In genomic region chr19:29815231-29815630, GRCh38 we compare ENCODE assay signal across 17 cellular contexts. TPM values are rescaled to one million over a fixed set of nuclear protein-coding genes. Genes with fewer than 3 reads are reported as not detected.
A peak's percentile ranks its signal among the peaks of the same experiment; 100 is the strongest.
DNase-seq lines count a peak whose midpoint lies in the region; ATAC-seq and FAIRE-seq lines count a peak whose summit lies in the region.
"Had no signal": no experiment of that assay in that cellular context is flagged by ENCODE, and none has a peak within 500 bp of the region (broad histone marks: within the 10 kb centered on the region; RNA-seq: fewer than 3 reads in every experiment).

No MANE protein-coding gene starts in this region.

- no peaks in the 10 kb centered on the region for H3K9me3 Mint-ChIP-seq in CD8-positive, alpha-beta memory T cell

- H4K20me1 ChIP-seq in Karpas-422 (ENCODE audit: insufficient read depth, low read depth, low read length): no peaks in the 10 kb centered on the region

- peak overlapping the region; percentile 66 for H3K27ac ChIP-seq in Karpas-422 (ENCODE audit: low read length)
- H3K27ac ChIP-seq in CD8-positive, alpha-beta memory T cell (ENCODE audit: low read depth, low read length): no peak overlapping the region
- H3K27ac ChIP-seq: cardiac muscle cell, stomach had no signal

- H3K4me3 ChIP-seq in Karpas-422 (ENCODE audit: low read length): no peak overlapping the region
- no peak overlapping the region for H3K4me3 ChIP-seq in CD8-positive, alpha-beta memory T cell (ENCODE audit: low read length)
- H3K4me3 ChIP-seq: cardiac muscle cell, K562, stomach had no signal

- H3K4me3 Mint-ChIP-seq in CD8-positive, alpha-beta memory T cell: peak overlapping the region in 1 of 7 donors; percentile 87

- H2AFZ ChIP-seq in Karpas-422 (ENCODE audit: low read length): no peak overlapping the region

- CTCF ChIA-PET in CD8-positive, alpha-beta memory T cell (lab: Charles Lee): no interaction called here

- peaks cover 0 to 2% (median 0%) of the 10 kb centered on the region in 3 donors for H3K36me3 Mint-ChIP-seq in CD8-positive, alpha-beta memory T cell

- H3K27me3 ChIP-seq in Karpas-422 (ENCODE audit: low read length): no peaks in the 10 kb centered on the region
- no peaks in the 10 kb centered on the region for H3K27me3 ChIP-seq in CD8-positive, alpha-beta memory T cell (ENCODE audit: insufficient read depth, low read length, poor library complexity, severe bottlenecking)
- H3K27me3 ChIP-seq: cardiac muscle cell, stomach had no signal

- POLR2A ChIA-PET in CD8-positive, alpha-beta memory T cell (lab: Charles Lee): no interaction called here

- H3K27me3 Mint-ChIP-seq in CD8-positive, alpha-beta memory T cell: no peaks in the 10 kb centered on the region
- H3K27me3 Mint-ChIP-seq: CD4-positive, alpha-beta memory T cell had no signal

- peaks cover 7 to 16% (median 12%) of the 10 kb centered on the region in 3 donors for H3K4me1 Mint-ChIP-seq in CD8-positive, alpha-beta memory T cell

- H3K9ac ChIP-seq in Karpas-422 (ENCODE audit: low read length): peak overlapping the region; percentile 46

- H3K4me2 ChIP-seq in Karpas-422 (ENCODE audit: low read depth, low read length, poor library complexity, severe bottlenecking): peak overlapping the region; percentile 63

- peaks cover 44% of the 10 kb centered on the region for H3K4me1 ChIP-seq in Karpas-422 (ENCODE audit: low read length)
- H3K4me1 ChIP-seq in CD8-positive, alpha-beta memory T cell (ENCODE audit: insufficient read depth, low read length): no peaks in the 10 kb centered on the region

- ATAC-seq in GM21390 (IDR thresholded peaks at IDR 0.05; ENCODE audit: unreplicated experiment) (peak; percentile 35), HG03108 (IDR thresholded peaks at IDR 0.05; ENCODE audit: unreplicated experiment) (no peak)
- ATAC-seq: K562 had no signal

- H3K9me2 ChIP-seq in Karpas-422 (replicated peaks; ENCODE audit: insufficient read depth, low read length): no peaks in the 10 kb centered on the region

- DNase-seq in GM18507 (ENCODE audit: extremely low spot score, insufficient read length, low read depth): no peak
- peak; percentile 83 for DNase-seq in Karpas-422
- DNase-seq in myocyte (ENCODE audit: low read depth): peak; percentile 57
- no peak for DNase-seq in CD8-positive, alpha-beta memory T cell
- DNase-seq in NCI-H748 treated with DMSO at 0.1 percent for 48 hours (lab: John Stamatoyannopoulos, UW): no peak
- no peak for DNase-seq in NCI-H2171 treated with DMSO at 0.1 percent for 48 hours (lab: John Stamatoyannopoulos, UW)
- DNase-seq: activated CD4-positive, alpha-beta T cell treated with anti-CD3 and anti-CD28 coated beads, Interleukin-2, amount 50 U/mL, for 4 hours; activated gamma-delta T cell treated with Interleukin-2 at 50 U/mL for 16 hours; CD4-positive, alpha-beta memory T cell; mammary epithelial cell; NCI-H2081; stimulated activated CD4-positive, alpha-beta T cell treated with anti-CD3 and anti-CD28 coated beads, Interleukin-4, amount 100 ng/mL, for 4 hours; stomach had no signal

- H3K79me2 ChIP-seq in Karpas-422 (ENCODE audit: low read length): peaks cover 12% of the 10 kb centered on the region; the same call in 1 of the 2 replicates

- no peaks in the 10 kb centered on the region for H3K9me3 ChIP-seq in Karpas-422 (ENCODE audit: low read length)
- no peaks in the 10 kb centered on the region for H3K9me3 ChIP-seq in CD8-positive, alpha-beta memory T cell (ENCODE audit: low read length)
- H3K9me3 ChIP-seq: stomach had no signal

- H3K27ac Mint-ChIP-seq in CD8-positive, alpha-beta memory T cell: no peak overlapping the region

- FAIRE-seq in GM18507 (lab: Jason Lieb, UNC): peak; percentile 81
- FAIRE-seq: K562 had no signal

- peaks cover 30% of the 10 kb centered on the region for H3K36me3 ChIP-seq in Karpas-422 (ENCODE audit: insufficient read depth, low read length)
- H3K36me3 ChIP-seq in CD8-positive, alpha-beta memory T cell (ENCODE audit: insufficient read depth, low read length): no peaks in the 10 kb centered on the region

RNA-seq across cellular contexts. Expression of gene CCNE1, which starts 3.4 kb away (rescaled TPM):
- total RNA-seq in Karpas-422 (2014; rRNA removed; shearing (Covaris generic); ENCODE audit: low replicate concordance): 12.0 and 20.1 TPM in 2 replicates
- 7.8 and 9.6 TPM in 2 replicates for total RNA-seq in myocyte
- 6.6 TPM for polyA plus RNA-seq in myocyte (2012)
- total RNA-seq in CD8-positive, alpha-beta memory T cell: 10 to 100 TPM; 30.3 to 33.9 TPM
- 1.3 TPM for polyA plus RNA-seq in CD8-positive, alpha-beta memory T cell

Comparison
In these comparisons a context has a peak if more than half of its experiments do, and no peak if none do; other contexts are left out.
1. DNase-seq: peak in Karpas-422 (single experiment) and myocyte (single experiment); none in GM18507 (single experiment), CD8-positive, alpha-beta memory T cell (0 of 5), NCI-H748 treated with DMSO at 0.1 percent for 48 hours (single experiment) and NCI-H2171 treated with DMSO at 0.1 percent for 48 hours (single experiment).